ENCODE assay signal across 11 cellular contexts in genomic region chr2:69779258-69779989, GRCh38. TPM values are rescaled to one million over a fixed set of nuclear protein-coding genes. Genes with fewer than 3 reads are reported as not detected.
DNase-seq lines count a peak whose midpoint lies in the region; ATAC-seq, FAIRE-seq and TF ChIP-seq lines count a peak whose summit lies in the region.
"Had no signal": no experiment of that assay in that cellular context is flagged by ENCODE, and none has a peak within 500 bp of the region (broad histone marks: within the 10 kb centered on the region; RNA-seq: fewer than 3 reads in every experiment).

No MANE protein-coding gene starts in this region.

- no peak for ATAC-seq in GM23338
- peak in 3 of 4 donors; percentile 4 to 47 (median 26) for ATAC-seq in pancreas
- ATAC-seq in activated CD8-positive, alpha-beta T cell treated with anti-CD3 and anti-CD28 coated beads, Interleukin-2, amount 10 ng/mL, durations not matched to agents 7 days and 5 days, result no peak
- ATAC-seq in HG02885 (IDR thresholded peaks at IDR 0.05; ENCODE audit: poor library complexity, unreplicated experiment), result no peak
- ATAC-seq: activated T-cell treated with anti-CD3 and anti-CD28 coated beads, Interleukin-2, amount 50 U/mL, for 72 hours had no signal

- H3K4me3 Mint-ChIP-seq in GM23338, result no peak overlapping the region
- no peak overlapping the region for H3K4me3 Mint-ChIP-seq in activated CD8-positive, alpha-beta T cell treated with anti-CD3 and anti-CD28 coated beads, Interleukin-2, amount 10 ng/mL, durations not matched to agents 7 days and 5 days
- H3K4me3 Mint-ChIP-seq: activated T-cell treated with anti-CD3 and anti-CD28 coated beads, Interleukin-2, amount 50 U/mL, for 72 hours had no signal

- H4K20me1 ChIP-seq in GM23338 (replicated peaks; ENCODE audit: insufficient read depth) (no peaks in the 10 kb centered on the region), PC-9 (ENCODE audit: insufficient read depth) (no peaks in the 10 kb centered on the region)

- H3K9me3 ChIP-seq in PC-9 (ENCODE audit: insufficient read depth, low read depth), result no peaks in the 10 kb centered on the region; the same call in 1 of the 2 replicates
- no peaks in the 10 kb centered on the region for H3K9me3 ChIP-seq in pancreas

- no peak overlapping the region for H3K4me2 ChIP-seq in GM23338
- H3K4me2 ChIP-seq in PC-9, result peak overlapping the region; percentile 36

- DNase-seq in GM23338 (ENCODE audit: low spot score), result no peak
- peak; percentile 27 to 77 for DNase-seq in PC-9
- peak; percentile 19 to 46 for DNase-seq in erythroblast (lab: John Stamatoyannopoulos, UW)
- DNase-seq in pancreas, result no peak
- DNase-seq in activated effector memory CD4-positive, alpha-beta T cell treated with anti-CD3 and anti-CD28 coated beads, Interleukin-2, amount 50 U/mL, for 16 hours, result no peak
- DNase-seq in islet precursor cell, result no peak
- no peak for DNase-seq in activated CD8-positive, alpha-beta T cell treated with anti-CD3 and anti-CD28 coated beads, Interleukin-2, amount 10 ng/mL, durations not matched to agents 7 days and 5 days
- DNase-seq: activated T-cell treated with anti-CD3 and anti-CD28 coated beads, Interleukin-2, amount 50 U/mL, for 72 hours; right cardiac atrium had no signal

- no peaks in the 10 kb centered on the region for H3F3A ChIP-seq in GM23338 (replicated peaks; ENCODE audit: low read depth)
- H3F3A ChIP-seq in PC-9 (ENCODE audit: insufficient read depth, low read depth), result peaks cover 50% of the 10 kb centered on the region

- H3K36me3 ChIP-seq in GM23338 (ENCODE audit: insufficient read depth), result no peaks in the 10 kb centered on the region
- H3K36me3 ChIP-seq in PC-9 (ENCODE audit: low read depth), result no peaks in the 10 kb centered on the region
- H3K36me3 ChIP-seq in pancreas, result no peaks in the 10 kb centered on the region

- no peak for FAIRE-seq in pancreas (lab: Jason Lieb, UNC)
- FAIRE-seq: D721Med had no signal

- H3K9me3 Mint-ChIP-seq in GM23338, result peaks cover 8% of the 10 kb centered on the region; the same call in 2 of the 3 replicates
- no peaks in the 10 kb centered on the region for H3K9me3 Mint-ChIP-seq in activated CD8-positive, alpha-beta T cell treated with anti-CD3 and anti-CD28 coated beads, Interleukin-2, amount 10 ng/mL, durations not matched to agents 7 days and 5 days (ENCODE audit: insufficient read depth)

- H3K9me2 ChIP-seq in GM23338 (ENCODE audit: insufficient read depth) (no peaks in the 10 kb centered on the region), PC-9 (ENCODE audit: insufficient read depth) (no peaks in the 10 kb centered on the region)

- no peak for TF ChIP-seq CTCF in GM23338 (conservative IDR thresholded peaks at IDR 0.05; ENCODE audit: low read depth in 2 of 2)
- TF ChIP-seq CTCF in PC-9 (conservative IDR thresholded peaks at IDR 0.05), result no peak
- no peak for TF ChIP-seq CTCF in pancreas (IDR thresholded peaks at IDR 0.05)

- no peak overlapping the region for H2AFZ ChIP-seq in GM23338
- H2AFZ ChIP-seq in PC-9, result no peak overlapping the region

- intact Hi-C loops in PC-9 (cut with micrococcal nuclease; ENCODE audit: unreplicated experiment), result no loop called here
- intact Hi-C loops in pancreas (cut with DNase I), result no loop called here

- H3K36me3 Mint-ChIP-seq in GM23338 (ENCODE audit: low read depth), result no peaks in the 10 kb centered on the region; the same call in 2 of the 3 replicates
- peaks cover 22% of the 10 kb centered on the region for H3K36me3 Mint-ChIP-seq in activated CD8-positive, alpha-beta T cell treated with anti-CD3 and anti-CD28 coated beads, Interleukin-2, amount 10 ng/mL, durations not matched to agents 7 days and 5 days (ENCODE audit: low read depth)

- POLR2A ChIA-PET in PC-9 (lab: Charles Lee; ENCODE audit: unreplicated experiment), result interaction anchor here (0.5 to 0.6 kb wide), 3 partner anchors 303 to 855 kb away, joined by 3 to 10 read pairs (median 8); no protein-coding TSS in a partner anchor
- POLR2A ChIA-PET in activated CD8-positive, alpha-beta T cell treated with anti-CD3 and anti-CD28 coated beads, Interleukin-2, amount 10 ng/mL, durations not matched to agents 7 days and 5 days (lab: Charles Lee), result no interaction called here

- CTCF ChIA-PET in PC-9 (lab: Charles Lee), result interaction anchor here (0.7 to 1.0 kb wide), 3 partner anchors 37 to 1091 kb away, joined by 3 to 26 read pairs (median 4); no protein-coding TSS in a partner anchor
- CTCF ChIA-PET in activated CD8-positive, alpha-beta T cell treated with anti-CD3 and anti-CD28 coated beads, Interleukin-2, amount 10 ng/mL, durations not matched to agents 7 days and 5 days (lab: Charles Lee), result interaction anchor here (1.4 kb wide), 1 partner anchor 55 kb away, joined by 8 read pairs; no protein-coding TSS in a partner anchor

- peaks cover 3% of the 10 kb centered on the region for H3K27me3 Mint-ChIP-seq in GM23338 (ENCODE audit: insufficient read depth, low read depth, poor library complexity)
- H3K27me3 Mint-ChIP-seq in activated CD8-positive, alpha-beta T cell treated with anti-CD3 and anti-CD28 coated beads, Interleukin-2, amount 10 ng/mL, durations not matched to agents 7 days and 5 days (ENCODE audit: low read depth), result no peaks in the 10 kb centered on the region

- BruUV-seq in PC-9 (replicated peaks; lab: Mats Ljungman, UMichigan), result no TSS peak

- peaks cover 49% of the 10 kb centered on the region for H3K4me1 ChIP-seq in GM23338 (ENCODE audit: insufficient read depth)
- peaks cover 56% of the 10 kb centered on the region for H3K4me1 ChIP-seq in PC-9 (replicated peaks; ENCODE audit: insufficient read depth)
- H3K4me1 ChIP-seq in pancreas, result peaks cover 42 to 78% (median 58%) of the 10 kb centered on the region in 3 donors

- H3K4me3 ChIP-seq in GM23338, result no peak overlapping the region
- no peak overlapping the region for H3K4me3 ChIP-seq in PC-9
- no peak overlapping the region for H3K4me3 ChIP-seq in pancreas

- no peaks in the 10 kb centered on the region for H3K79me2 ChIP-seq in GM23338 (replicated peaks; ENCODE audit: insufficient read depth)
- no peaks in the 10 kb centered on the region; the same call in 1 of the 2 replicates for H3K79me2 ChIP-seq in PC-9 (ENCODE audit: low read depth)

- peak overlapping the region; percentile 31; the same call in 1 of the 2 replicates for H3K27ac Mint-ChIP-seq in GM23338
- H3K27ac Mint-ChIP-seq in activated CD8-positive, alpha-beta T cell treated with anti-CD3 and anti-CD28 coated beads, Interleukin-2, amount 10 ng/mL, durations not matched to agents 7 days and 5 days, result no peak overlapping the region
- H3K27ac Mint-ChIP-seq: activated T-cell treated with anti-CD3 and anti-CD28 coated beads, Interleukin-2, amount 50 U/mL, for 72 hours had no signal

- no peak for TF ChIP-seq POLR2A in erythroblast (IDR thresholded peaks at IDR 0.05; ENCODE audit: low read length)

- H3K27ac ChIP-seq in GM23338 (ENCODE audit: low read depth) (peak overlapping the region; percentile 30; the same call in 1 of the 2 replicates), PC-9 (0 out of 2 replicates have a peak overlapping the region, but pooled peaks have one; percentile 4), pancreas (peak overlapping the region; percentile 33 to 75 (median 60))

- WGBS in pancreas, 2 donors, result 49 to 54% methylated on average over 5 of the region's 5 CpGs

- H3K27me3 ChIP-seq in GM23338 (ENCODE audit: insufficient read depth) (no peaks in the 10 kb centered on the region), PC-9 (ENCODE audit: insufficient read depth, low read depth) (no peaks in the 10 kb centered on the region), pancreas (no peaks in the 10 kb centered on the region)

- H3K4me1 Mint-ChIP-seq in GM23338, result peaks cover 58% of the 10 kb centered on the region
- peaks cover 23% of the 10 kb centered on the region for H3K4me1 Mint-ChIP-seq in activated CD8-positive, alpha-beta T cell treated with anti-CD3 and anti-CD28 coated beads, Interleukin-2, amount 10 ng/mL, durations not matched to agents 7 days and 5 days (ENCODE audit: low read depth)

RNA-seq across cellular contexts. Expression of gene ANXA4, which starts 37.5 kb away (rescaled TPM):
- 5.8 and 6.7 TPM in 2 replicates for total RNA-seq in GM23338 (2014; rRNA removed; shearing (Covaris generic))
- polyA plus RNA-seq in GM23338 (2016; fragmentation: Nextera tagmentation; extraction: Ambion mirVana), result 11.5 and 12.3 TPM in 2 replicates
- 82.9 and 109 TPM in 2 replicates for total RNA-seq in PC-9 (2021)
- total RNA-seq in pancreas, result 100 to 1,000 TPM; 338 to 762 (median 463) TPM
- polyA plus RNA-seq in pancreas, result 100 to 1,000 TPM; 215 to 540 TPM
- total RNA-seq in activated CD8-positive, alpha-beta T cell treated with anti-CD3 and anti-CD28 coated beads, Interleukin-2, amount 10 ng/mL, durations not matched to agents 7 days and 5 days, result 10 to 100 TPM; 53.5 to 59.5 TPM

RNA-seq across cellular contexts. Expression of gene GMCL1, which starts 50.0 kb away (rescaled TPM):
- total RNA-seq in GM23338 (2014; rRNA removed; shearing (Covaris generic)), result 26.9 and 27.3 TPM in 2 replicates
- polyA plus RNA-seq in GM23338 (2016; fragmentation: Nextera tagmentation; extraction: Ambion mirVana) (27.0 and 27.7 TPM in 2 replicates), pancreas (10 to 100 TPM in 1 of 2 donors, 1 to 10 TPM in 1; 7.6 to 12.9 TPM)
- total RNA-seq in PC-9 (2021) (15.1 and 17.4 TPM in 2 replicates), pancreas (10 to 100 TPM in 2 of 6 donors, 1 to 10 TPM in 4; 9.2 to 15.4 (median 9.4) TPM)
- total RNA-seq in activated CD8-positive, alpha-beta T cell treated with anti-CD3 and anti-CD28 coated beads, Interleukin-2, amount 10 ng/mL, durations not matched to agents 7 days and 5 days, result 10 to 100 TPM; 25.4 to 31.6 TPM

Comparison
In these comparisons a context has a peak if more than half of its experiments do, and no peak if none do; other contexts are left out.
1. ATAC-seq: peak in pancreas (3 of 4); none in GM23338 (single experiment), activated CD8-positive, alpha-beta T cell treated with anti-CD3 and anti-CD28 coated beads, Interleukin-2, amount 10 ng/mL, durations not matched to agents 7 days and 5 days (single experiment) and HG02885 (single experiment).
2. DNase-seq: peak in PC-9 (2 of 2) and erythroblast (2 of 2); none in GM23338 (single experiment), pancreas (0 of 6), activated effector memory CD4-positive, alpha-beta T cell treated with anti-CD3 and anti-CD28 coated beads, Interleukin-2, amount 50 U/mL, for 16 hours (single experiment), islet precursor cell (single experiment) and activated CD8-positive, alpha-beta T cell treated with anti-CD3 and anti-CD28 coated beads, Interleukin-2, amount 10 ng/mL, durations not matched to agents 7 days and 5 days (single experiment).
3. H3K27ac ChIP-seq: peak in every context shown above with its lines; median percentile 60 in pancreas; 30 in GM23338; 4 in PC-9.